4 cellular contexts compared by ENCODE assay signal in the genomic region with DNA sequence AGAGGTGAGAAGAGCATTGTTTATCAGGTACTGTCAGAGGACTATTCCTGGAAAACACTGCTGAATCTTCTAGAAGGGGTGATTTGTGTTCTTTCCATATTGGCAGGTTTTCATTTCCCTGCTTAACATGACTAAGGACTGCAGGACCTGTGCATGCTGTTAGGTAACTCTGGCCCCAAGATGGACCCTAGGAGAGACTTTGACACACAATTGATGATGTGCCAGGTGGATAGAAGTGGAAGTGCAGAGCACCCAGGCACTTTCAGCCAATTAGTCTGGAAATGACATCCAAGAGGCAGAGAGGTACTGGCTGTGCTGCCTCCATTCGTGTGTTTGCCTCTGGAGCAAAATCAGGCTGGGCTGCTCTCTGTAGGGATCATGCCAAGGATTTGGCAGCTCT.
A peak's percentile ranks its signal among the peaks of the same experiment; 100 is the strongest.
TF ChIP-seq lines count a peak whose summit lies in the region.

No MANE protein-coding gene starts in this region.

TF ChIP-seq in IMR-90, 13 proteins besides CTCF, POLR2A, EP300 and RAD21:
- TF ChIP-seq MAZ (IDR thresholded peaks at IDR 0.05; ENCODE audit: borderline replicate concordance, low read depth, low read length) = no peak
- TF ChIP-seq MAFK (IDR thresholded peaks at IDR 0.05; ENCODE audit: low read depth, low read length) = no peak
- TF ChIP-seq SMC3 (IDR thresholded peaks at IDR 0.05; ENCODE audit: low read depth, low read length) = no peak
- TF ChIP-seq CHD1 (IDR thresholded peaks at IDR 0.05; ENCODE audit: low read depth, low read length) = no peak
- TF ChIP-seq MXI1 (IDR thresholded peaks at IDR 0.05; ENCODE audit: borderline replicate concordance, low read depth, low read length) = no peak
- TF ChIP-seq NFE2L2 (IDR thresholded peaks at IDR 0.05; ENCODE audit: low read depth, low read length) = no peak
- no peak for TF ChIP-seq CEBPB (IDR thresholded peaks at IDR 0.05; ENCODE audit: low read depth, low read length)

TF ChIP-seq in H1, 55 proteins besides CTCF, POLR2A, EP300 and RAD21:
- no peak for TF ChIP-seq GTF2F1 (IDR thresholded peaks at IDR 0.05; ENCODE audit: borderline replicate concordance, low read depth, low read length)
- no peak for TF ChIP-seq SP1 (IDR thresholded peaks at IDR 0.05; ENCODE audit: low read depth, low read length)
- no peak for TF ChIP-seq SUZ12 (IDR thresholded peaks at IDR 0.05; ENCODE audit: low read length)
- TF ChIP-seq TEAD4 (IDR thresholded peaks at IDR 0.05; ENCODE audit: low read depth, low read length) = no peak
- TF ChIP-seq MAFK (IDR thresholded peaks at IDR 0.05; ENCODE audit: low read depth, low read length) = no peak
- no peak for TF ChIP-seq HDAC2 (IDR thresholded peaks at IDR 0.05; ENCODE audit: borderline replicate concordance in 1 of 2, low read depth in 2 of 2, low read length in 2 of 2)
- no peak for TF ChIP-seq SIN3A (conservative IDR thresholded peaks at IDR 0.05 in 1 of 2, IDR thresholded peaks at IDR 0.05 in 1 of 2; ENCODE audit: low read depth in 1 of 2, low read length in 2 of 2)
- TF ChIP-seq CBX5 (IDR thresholded peaks at IDR 0.05; ENCODE audit: low read depth, low read length) = no peak
- TF ChIP-seq EGR1 (IDR thresholded peaks at IDR 0.05; ENCODE audit: borderline replicate concordance, low read depth, low read length) = no peak
- no peak for TF ChIP-seq RXRA (IDR thresholded peaks at IDR 0.05; ENCODE audit: insufficient read depth, low read depth, low read length)
- no peak for TF ChIP-seq BRCA1 (IDR thresholded peaks at IDR 0.05; ENCODE audit: low read depth, low read length)
- no peak for TF ChIP-seq POU5F1 (IDR thresholded peaks at IDR 0.05; ENCODE audit: low read depth, low read length)
- no peak for TF ChIP-seq TAF1 (IDR thresholded peaks at IDR 0.05; ENCODE audit: low read depth, low read length)
- TF ChIP-seq CTBP2 (IDR thresholded peaks at IDR 0.05; ENCODE audit: borderline replicate concordance, insufficient read depth, insufficient read length, low read length) = no peak
- TF ChIP-seq RNF2 (IDR thresholded peaks at IDR 0.05; ENCODE audit: borderline replicate concordance, low read depth, low read length, missing control alignments, poor library complexity, severe bottlenecking) = no peak
- TF ChIP-seq KDM1A (IDR thresholded peaks at IDR 0.05; ENCODE audit: borderline replicate concordance, low read length) = no peak
- TF ChIP-seq CREB1 (IDR thresholded peaks at IDR 0.05) = no peak

TF ChIP-seq in liver, 16 proteins besides CTCF, POLR2A, EP300 and RAD21:
- TF ChIP-seq FOXA1 (IDR thresholded peaks at IDR 0.05) (no peak), ATF3 (IDR thresholded peaks at IDR 0.05) (no peak), HNF4A (conservative IDR thresholded peaks at IDR 0.05) (peak; percentile 27 to 29)

TF ChIP-seq in GM23338, 12 proteins besides CTCF, POLR2A, EP300 and RAD21:
- no peak for TF ChIP-seq CREB1 (CRISPR knock-in tag; IDR thresholded peaks at IDR 0.05; ENCODE audit: low read depth)
- no peak for TF ChIP-seq JUNB (IDR thresholded peaks at IDR 0.05; ENCODE audit: unreplicated experiment)
- TF ChIP-seq STAT1 (IDR thresholded peaks at IDR 0.05; ENCODE audit: unreplicated experiment) = no peak
- no peak for TF ChIP-seq ZNF114 (CRISPR knock-in tag; IDR thresholded peaks at IDR 0.05)
- no peak for TF ChIP-seq REST (IDR thresholded peaks at IDR 0.05; ENCODE audit: unreplicated experiment)
- no peak for TF ChIP-seq ETS1 (IDR thresholded peaks at IDR 0.05)
- no peak for TF ChIP-seq EZH2phosphoT487 (IDR thresholded peaks at IDR 0.05; ENCODE audit: unreplicated experiment)
- TF ChIP-seq POLR2AphosphoS5 (IDR thresholded peaks at IDR 0.05; ENCODE audit: low read depth) = no peak
- TF ChIP-seq, protein P1, sequence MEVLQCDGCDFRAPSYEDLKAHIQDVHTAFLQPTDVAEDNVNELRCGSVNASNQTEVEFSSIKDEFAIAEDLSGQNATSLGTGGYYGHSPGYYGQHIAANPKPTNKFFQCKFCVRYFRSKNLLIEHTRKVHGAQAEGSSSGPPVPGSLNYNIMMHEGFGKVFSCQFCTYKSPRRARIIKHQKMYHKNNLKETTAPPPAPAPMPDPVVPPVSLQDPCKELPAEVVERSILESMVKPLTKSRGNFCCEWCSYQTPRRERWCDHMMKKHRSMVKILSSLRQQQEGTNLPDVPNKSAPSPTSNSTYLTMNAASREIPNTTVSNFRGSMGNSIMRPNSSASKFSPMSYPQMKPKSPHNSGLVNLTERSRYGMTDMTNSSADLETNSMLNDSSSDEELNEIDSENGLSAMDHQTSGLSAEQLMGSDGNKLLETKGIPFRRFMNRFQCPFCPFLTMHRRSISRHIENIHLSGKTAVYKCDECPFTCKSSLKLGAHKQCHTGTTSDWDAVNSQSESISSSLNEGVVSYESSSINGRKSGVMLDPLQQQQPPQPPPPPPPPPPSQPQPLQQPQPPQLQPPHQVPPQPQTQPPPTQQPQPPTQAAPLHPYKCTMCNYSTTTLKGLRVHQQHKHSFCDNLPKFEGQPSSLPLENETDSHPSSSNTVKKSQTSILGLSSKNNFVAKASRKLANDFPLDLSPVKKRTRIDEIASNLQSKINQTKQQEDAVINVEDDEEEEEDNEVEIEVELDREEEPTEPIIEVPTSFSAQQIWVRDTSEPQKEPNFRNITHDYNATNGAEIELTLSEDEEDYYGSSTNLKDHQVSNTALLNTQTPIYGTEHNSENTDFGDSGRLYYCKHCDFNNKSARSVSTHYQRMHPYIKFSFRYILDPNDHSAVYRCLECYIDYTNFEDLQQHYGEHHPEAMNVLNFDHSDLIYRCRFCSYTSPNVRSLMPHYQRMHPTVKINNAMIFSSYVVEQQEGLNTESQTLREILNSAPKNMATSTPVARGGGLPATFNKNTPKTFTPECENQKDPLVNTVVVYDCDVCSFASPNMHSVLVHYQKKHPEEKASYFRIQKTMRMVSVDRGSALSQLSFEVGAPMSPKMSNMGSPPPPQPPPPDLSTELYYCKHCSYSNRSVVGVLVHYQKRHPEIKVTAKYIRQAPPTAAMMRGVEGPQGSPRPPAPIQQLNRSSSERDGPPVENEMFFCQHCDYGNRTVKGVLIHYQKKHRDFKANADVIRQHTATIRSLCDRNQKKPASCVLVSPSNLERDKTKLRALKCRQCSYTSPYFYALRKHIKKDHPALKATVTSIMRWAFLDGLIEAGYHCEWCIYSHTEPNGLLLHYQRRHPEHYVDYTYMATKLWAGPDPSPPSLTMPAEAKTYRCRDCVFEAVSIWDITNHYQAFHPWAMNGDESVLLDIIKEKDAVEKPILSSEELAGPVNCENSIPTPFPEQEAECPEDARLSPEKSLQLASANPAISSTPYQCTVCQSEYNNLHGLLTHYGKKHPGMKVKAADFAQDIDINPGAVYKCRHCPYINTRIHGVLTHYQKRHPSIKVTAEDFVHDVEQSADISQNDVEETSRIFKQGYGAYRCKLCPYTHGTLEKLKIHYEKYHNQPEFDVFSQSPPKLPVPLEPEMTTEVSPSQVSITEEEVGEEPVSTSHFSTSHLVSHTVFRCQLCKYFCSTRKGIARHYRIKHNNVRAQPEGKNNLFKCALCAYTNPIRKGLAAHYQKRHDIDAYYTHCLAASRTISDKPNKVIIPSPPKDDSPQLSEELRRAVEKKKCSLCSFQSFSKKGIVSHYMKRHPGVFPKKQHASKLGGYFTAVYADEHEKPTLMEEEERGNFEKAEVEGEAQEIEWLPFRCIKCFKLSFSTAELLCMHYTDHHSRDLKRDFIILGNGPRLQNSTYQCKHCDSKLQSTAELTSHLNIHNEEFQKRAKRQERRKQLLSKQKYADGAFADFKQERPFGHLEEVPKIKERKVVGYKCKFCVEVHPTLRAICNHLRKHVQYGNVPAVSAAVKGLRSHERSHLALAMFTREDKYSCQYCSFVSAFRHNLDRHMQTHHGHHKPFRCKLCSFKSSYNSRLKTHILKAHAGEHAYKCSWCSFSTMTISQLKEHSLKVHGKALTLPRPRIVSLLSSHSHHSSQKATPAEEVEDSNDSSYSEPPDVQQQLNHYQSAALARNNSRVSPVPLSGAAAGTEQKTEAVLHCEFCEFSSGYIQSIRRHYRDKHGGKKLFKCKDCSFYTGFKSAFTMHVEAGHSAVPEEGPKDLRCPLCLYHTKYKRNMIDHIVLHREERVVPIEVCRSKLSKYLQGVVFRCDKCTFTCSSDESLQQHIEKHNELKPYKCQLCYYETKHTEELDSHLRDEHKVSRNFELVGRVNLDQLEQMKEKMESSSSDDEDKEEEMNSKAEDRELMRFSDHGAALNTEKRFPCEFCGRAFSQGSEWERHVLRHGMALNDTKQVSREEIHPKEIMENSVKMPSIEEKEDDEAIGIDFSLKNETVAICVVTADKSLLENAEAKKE (CRISPR knock-in tag; IDR thresholded peaks at IDR 0.05) = no peak
- no peak for TF ChIP-seq NANOG (IDR thresholded peaks at IDR 0.05; ENCODE audit: borderline replicate concordance)
- TF ChIP-seq EZH2 (IDR thresholded peaks at IDR 0.05; ENCODE audit: low read depth, unreplicated experiment) = no peak
- TF ChIP-seq ZNF331 (CRISPR knock-in tag; IDR thresholded peaks at IDR 0.05; ENCODE audit: low read depth) = no peak
TF ChIP-seq in GM23338: peak in this region for 0.
